8 cellular contexts compared by ENCODE assay signal in the genomic region with DNA sequence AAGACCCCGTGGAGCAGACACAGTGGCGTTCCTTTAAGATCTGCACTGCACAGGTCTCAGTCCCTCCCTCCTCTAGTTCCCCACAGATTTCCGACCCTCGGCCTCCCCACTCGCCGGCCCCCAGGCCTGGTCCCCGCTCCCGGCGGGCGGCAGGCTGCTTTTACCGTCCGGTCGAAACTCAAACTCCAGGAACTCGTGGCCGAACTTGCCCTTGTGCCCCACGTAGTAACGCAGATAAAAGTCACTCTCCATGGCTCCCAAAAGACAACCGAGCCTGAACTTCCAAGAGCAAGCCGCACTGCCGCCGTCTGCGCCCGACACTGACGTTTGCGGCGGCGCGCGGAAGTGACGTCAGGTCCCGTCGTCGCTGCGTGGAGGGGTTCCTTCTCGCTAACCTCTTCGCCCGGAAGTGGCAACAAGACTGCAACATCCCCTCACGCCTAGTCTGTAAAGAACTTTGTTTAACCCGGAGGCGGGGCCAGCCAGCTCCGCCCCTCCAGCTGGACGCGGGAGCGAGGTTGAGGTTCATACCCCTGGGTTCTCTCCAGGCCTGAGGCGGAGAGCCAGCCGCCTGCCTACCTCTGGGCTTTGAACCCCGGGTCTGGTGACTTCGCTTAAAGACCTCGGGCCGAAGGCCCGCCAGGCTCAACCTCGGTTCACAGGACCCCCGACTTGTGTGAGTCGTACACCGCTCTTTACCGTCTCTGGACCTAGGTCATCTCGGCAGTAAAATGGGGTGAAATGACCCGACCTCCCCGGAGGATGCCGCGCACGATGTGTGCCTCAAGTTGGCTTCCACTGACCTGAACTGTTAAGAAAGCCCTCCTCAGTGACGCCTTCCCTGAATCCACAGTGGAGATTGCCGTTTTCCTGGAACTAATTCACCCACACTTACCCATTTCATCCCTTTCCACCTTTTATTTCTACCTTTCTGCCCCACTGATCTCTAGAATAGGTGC. TPM values are rescaled to one million over a fixed set of nuclear protein-coding genes. Genes with fewer than 3 reads are reported as not detected.
DNase-seq lines count a peak whose midpoint lies in the region; ATAC-seq, FAIRE-seq and TF ChIP-seq lines count a peak whose summit lies in the region.

A gene (minus strand): TSS at position 322 of the 959 bp plus-strand sequence. CDS start 70 bp downstream, at position 252.

- H3K9me3 ChIP-seq in KOPT-K1 (ENCODE audit: insufficient read depth, low read length, poor library complexity, severe bottlenecking) (no peaks in the 10 kb centered on the region), esophagus muscularis mucosa (no peaks in the 10 kb centered on the region)

- peaks cover 18 to 34% (median 30%) of the 10 kb centered on the region in 4 donors for H3K4me1 ChIP-seq in esophagus muscularis mucosa

- peak within 1 kb of the TSS; percentile 79 to 98 (median 94) for H3K4me3 ChIP-seq in esophagus muscularis mucosa

- peaks cover 6 to 8% of the 10 kb centered on the region in 2 donors for H3K36me3 Mint-ChIP-seq in activated T-cell treated with anti-CD3 and anti-CD28 coated beads, Interleukin-2, amount 50 U/mL, for 72 hours (ENCODE audit: insufficient read depth in 2 of 2)

- H3K27me3 Mint-ChIP-seq in activated T-cell treated with anti-CD3 and anti-CD28 coated beads, Interleukin-2, amount 50 U/mL, for 72 hours (ENCODE audit: low read depth) = no peaks in the 10 kb centered on the region

- H3K36me3 ChIP-seq in KOPT-K1 (ENCODE audit: insufficient read depth, low read length) (peaks cover 35% of the 10 kb centered on the region), esophagus muscularis mucosa (peaks cover 12 to 31% (median 26%) of the 10 kb centered on the region in 4 donors)

- peak; percentile 80 for FAIRE-seq in RCC 7860 (lab: Jason Lieb, UNC)

- TF ChIP-seq POLR2A in esophagus muscularis mucosa (IDR thresholded peaks at IDR 0.05; ENCODE audit: low read depth) = no peak

- no peaks in the 10 kb centered on the region for H3K27me3 ChIP-seq in esophagus muscularis mucosa

- peak within 1 kb of the TSS; percentile 97 to 99 for H3K4me3 Mint-ChIP-seq in activated T-cell treated with anti-CD3 and anti-CD28 coated beads, Interleukin-2, amount 50 U/mL, for 72 hours

- H3K27ac ChIP-seq in KOPT-K1 (ENCODE audit: low read depth, low read length, poor library complexity, severe bottlenecking) (peak within 1 kb of the TSS; percentile 64), esophagus muscularis mucosa (replicated peaks in 1 of 4) (peak within 1 kb of the TSS; percentile 78 to 84 (median 80))

- TF ChIP-seq CTCF in esophagus muscularis mucosa (IDR thresholded peaks at IDR 0.05) = no peak

- DNase-seq in DMS79 (lab: John Stamatoyannopoulos, UW) (peak; percentile 89), RCC 7860 (ENCODE audit: low spot score) (peak; percentile 86), esophagus muscularis mucosa (ENCODE audit: extremely low spot score) (peak; percentile 98), myocyte (ENCODE audit: low read depth) (peak; percentile 95)
- DNase-seq in activated T-cell treated with anti-CD3 and anti-CD28 coated beads, Interleukin-2, amount 50 U/mL, for 72 hours = peak; percentile 96
- peak; percentile 89 to 93 for DNase-seq in stimulated activated CD8-positive, alpha-beta memory T cell treated with anti-CD3 and anti-CD28 coated beads, Interleukin-7, amount 100 ng/mL, for 48 hours (ENCODE audit: extremely low read depth in 1 of 2, low read depth in 1 of 2)

- no peaks in the 10 kb centered on the region for H3K9me3 Mint-ChIP-seq in activated T-cell treated with anti-CD3 and anti-CD28 coated beads, Interleukin-2, amount 50 U/mL, for 72 hours

- peak; percentile 99 for ATAC-seq in GM21786 (IDR thresholded peaks at IDR 0.05; ENCODE audit: unreplicated experiment)
- ATAC-seq in activated T-cell treated with anti-CD3 and anti-CD28 coated beads, Interleukin-2, amount 50 U/mL, for 72 hours (replicated peaks in 1 of 2) = peak; percentile 100

- intact Hi-C loops in esophagus muscularis mucosa (cut with DNase I) = no loop called here

- H3K4me1 Mint-ChIP-seq in activated T-cell treated with anti-CD3 and anti-CD28 coated beads, Interleukin-2, amount 50 U/mL, for 72 hours (ENCODE audit: low read depth) = peaks cover 30% of the 10 kb centered on the region

- WGBS in esophagus muscularis mucosa = 3% methylated on average over 42 of the region's 64 CpGs

- no peak for TF ChIP-seq EP300 in esophagus muscularis mucosa (IDR thresholded peaks at IDR 0.05)

- H3K27ac Mint-ChIP-seq in activated T-cell treated with anti-CD3 and anti-CD28 coated beads, Interleukin-2, amount 50 U/mL, for 72 hours = peak within 1 kb of the TSS; percentile 98

RNA-seq across cellular contexts. Expression of the gene that starts here (rescaled TPM):
- total RNA-seq in activated T-cell treated with anti-CD3 and anti-CD28 coated beads, Interleukin-2, amount 50 U/mL, for 72 hours = 10 to 100 TPM; 65.2 TPM
- total RNA-seq in esophagus muscularis mucosa (10 to 100 TPM; 28.2 to 37.6 (median 32.7) TPM), myocyte (21.7 and 29.3 TPM in 2 replicates)
- polyA plus RNA-seq in myocyte (2012) = 57.4 TPM

Comparison
In these comparisons a context has a peak if more than half of its experiments do, and no peak if none do; other contexts are left out.
1. Peak in every context shown above with its lines: DNase-seq, ATAC-seq, H3K4me3 ChIP-seq and H3K27ac ChIP-seq.